1 cellular context compared by ENCODE assay signal in genomic region chr2:238130696-238131628, GRCh38.
TF ChIP-seq lines count a peak whose summit lies in the region.

No MANE protein-coding gene starts in this region.

TF ChIP-seq in H1, 55 proteins besides CTCF, POLR2A, EP300 and RAD21 (continued from another document):
- TF ChIP-seq JUND (IDR thresholded peaks at IDR 0.05; ENCODE audit: low read length) (no peak), PHF8 (conservative IDR thresholded peaks at IDR 0.05; ENCODE audit: low read depth, low read length) (no peak)
